1 cellular context compared by ENCODE assay signal in the genomic region with DNA sequence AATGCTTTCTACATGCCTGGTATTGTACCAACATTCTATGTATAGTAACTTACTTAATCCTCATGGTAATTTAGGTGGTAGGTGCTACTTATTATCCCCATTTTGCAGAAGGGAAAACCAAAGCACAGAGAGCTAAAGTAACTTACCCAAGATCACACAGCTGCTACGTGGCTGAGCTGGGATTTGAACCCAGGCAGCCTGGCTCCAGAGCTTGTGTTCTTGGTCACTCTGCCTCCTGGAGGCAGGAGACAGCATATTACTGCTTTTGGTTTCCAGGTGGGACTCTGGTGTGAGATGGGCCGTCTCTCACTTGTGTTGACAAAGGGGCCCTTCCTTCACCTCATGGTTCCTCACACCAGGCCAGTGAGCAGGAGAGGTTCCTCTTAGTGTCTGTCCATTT.
TF ChIP-seq lines count a peak whose summit lies in the region.

No MANE protein-coding gene starts in this region.

TF ChIP-seq in IMR-90, 13 proteins besides CTCF, POLR2A, EP300 and RAD21:
- TF ChIP-seq CHD1 (IDR thresholded peaks at IDR 0.05; ENCODE audit: low read depth, low read length) (no peak), NFE2L2 (IDR thresholded peaks at IDR 0.05; ENCODE audit: low read depth, low read length) (no peak), RCOR1 (IDR thresholded peaks at IDR 0.05; ENCODE audit: insufficient replicate concordance, low read length) (no peak), MAFK (IDR thresholded peaks at IDR 0.05; ENCODE audit: low read depth, low read length) (no peak), FOS (IDR thresholded peaks at IDR 0.05; ENCODE audit: low read depth, low read length) (no peak), ELK1 (IDR thresholded peaks at IDR 0.05; ENCODE audit: borderline replicate concordance, low read depth, low read length) (no peak), BHLHE40 (IDR thresholded peaks at IDR 0.05; ENCODE audit: low read depth, low read length) (no peak)
- TF ChIP-seq, protein P1, sequence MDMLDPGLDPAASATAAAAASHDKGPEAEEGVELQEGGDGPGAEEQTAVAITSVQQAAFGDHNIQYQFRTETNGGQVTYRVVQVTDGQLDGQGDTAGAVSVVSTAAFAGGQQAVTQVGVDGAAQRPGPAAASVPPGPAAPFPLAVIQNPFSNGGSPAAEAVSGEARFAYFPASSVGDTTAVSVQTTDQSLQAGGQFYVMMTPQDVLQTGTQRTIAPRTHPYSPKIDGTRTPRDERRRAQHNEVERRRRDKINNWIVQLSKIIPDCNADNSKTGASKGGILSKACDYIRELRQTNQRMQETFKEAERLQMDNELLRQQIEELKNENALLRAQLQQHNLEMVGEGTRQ (IDR thresholded peaks at IDR 0.05; ENCODE audit: low read depth, low read length): no peak
